Comparison of ENCODE assay signal across 9 cellular contexts in genomic region chr17:50559674-50560184, GRCh38. TPM values are rescaled to one million over a fixed set of nuclear protein-coding genes. Genes with fewer than 3 reads are reported as not detected.
A peak's percentile ranks its signal among the peaks of the same experiment; 100 is the strongest.
DNase-seq lines count a peak whose midpoint lies in the region; ATAC-seq, FAIRE-seq and TF ChIP-seq lines count a peak whose summit lies in the region.
"Had no signal": no experiment of that assay in that cellular context is flagged by ENCODE, and none has a peak within 500 bp of the region (broad histone marks: within the 10 kb centered on the region; RNA-seq: fewer than 3 reads in every experiment).

No MANE protein-coding gene starts in this region.

- H3K79me1 ChIP-seq in mesenchymal stem cell (replicated peaks; ENCODE audit: low read length, poor library complexity, severe bottlenecking) = no peaks in the 10 kb centered on the region

- H4K91ac ChIP-seq in mesenchymal stem cell (ENCODE audit: low read length) = no peak overlapping the region

- no peak for TF ChIP-seq POLR2A in A549 (IDR thresholded peaks at IDR 0.05; ENCODE audit: low read length)

- no peak overlapping the region for H3K4ac ChIP-seq in mesenchymal stem cell (ENCODE audit: low read depth in 1 of 2, low read length in 2 of 2)

- no peak overlapping the region for H4K8ac ChIP-seq in mesenchymal stem cell (ENCODE audit: low read length)

- no peak overlapping the region for H2AK5ac ChIP-seq in mesenchymal stem cell (ENCODE audit: low read length, severe bottlenecking)

- no peak overlapping the region for H3K23ac ChIP-seq in mesenchymal stem cell (ENCODE audit: low read length in 2 of 2)

- no peak overlapping the region for H2BK5ac ChIP-seq in mesenchymal stem cell (ENCODE audit: low read depth, low read length, poor library complexity, severe bottlenecking)

- TF ChIP-seq CTCF in A549 (IDR thresholded peaks at IDR 0.05) (no peak), GM13976 (IDR thresholded peaks at IDR 0.05; ENCODE audit: borderline replicate concordance, control extremely low read depth, extremely low read depth, insufficient read depth, missing control alignments) (no peak), dorsolateral prefrontal cortex (IDR thresholded peaks at IDR 0.05 in 54 of 56, conservative IDR thresholded peaks at IDR 0.05 in 2 of 56; ENCODE audit: low read depth in 1 of 56, partially characterized antibody in 56 of 56) (no peak)

- WGBS in A549 (ENCODE audit: missing lambda C conversion rate) = 30% methylated on average over 25 of the region's 27 CpGs
- WGBS in mesenchymal stem cell = 1% methylated on average over 25 of the region's 27 CpGs
- 9% methylated on average over 27 of the region's 27 CpGs for WGBS in thymus

- in situ Hi-C loops in GM13976 (cut with MboI; ENCODE audit: low sequenced_read_pairs, unreplicated experiment) = loop anchor here (10.0 kb wide), 1 partner anchor 55 kb away; no protein-coding TSS in a partner anchor

- DNase-seq in A549 (ENCODE audit: low read depth in 1 of 2, low spot score in 1 of 2) (peak; percentile 90 to 95), GM13976 (ENCODE audit: low spot score) (peak; percentile 66), SJSA1 (ENCODE audit: low read depth in 1 of 2, low spot score in 2 of 2) (peak in 1 of 2 experiments; percentile 76), dorsolateral prefrontal cortex (peak in 2 of 10 donors; percentile 47 to 69), mesenchymal stem cell (peak; percentile 51)

- peak overlapping the region; percentile 96 for H3K4me2 ChIP-seq in A549
- H3K4me2 ChIP-seq in mesenchymal stem cell (ENCODE audit: low read length, poor library complexity, severe bottlenecking) = peak overlapping the region; percentile 76

- no peak overlapping the region for H3K18ac ChIP-seq in mesenchymal stem cell (ENCODE audit: low read depth in 1 of 2, low read length in 2 of 2)

- no peak overlapping the region for H2BK120ac ChIP-seq in mesenchymal stem cell (ENCODE audit: low read depth, low read length)

- TF ChIP-seq EP300 in A549 (IDR thresholded peaks at IDR 0.05) = no peak

- H2BK15ac ChIP-seq in mesenchymal stem cell (ENCODE audit: low read depth, poor library complexity, severe bottlenecking) = no peak overlapping the region

- peak; percentile 51 for FAIRE-seq in A549 (lab: Jason Lieb, UNC)

- peak overlapping the region; percentile 62 for H3K9ac ChIP-seq in mesenchymal stem cell (ENCODE audit: low read length)

- H2AFZ ChIP-seq in mesenchymal stem cell (ENCODE audit: low read depth, low read length) = no peak overlapping the region

- H3K36me3 ChIP-seq in SJSA1 (no peaks in the 10 kb centered on the region), mesenchymal stem cell (ENCODE audit: control insufficient read depth in 1 of 2, insufficient read depth in 2 of 2, low read depth in 1 of 2, low read length in 2 of 2) (peaks cover 17 to 25% of the 10 kb centered on the region in 2 experiments), thymus (ENCODE audit: control insufficient read depth, insufficient read depth) (no peaks in the 10 kb centered on the region)

- POLR2A ChIA-PET in A549 (lab: Yijun Ruan, JAX) = interaction anchor here (0.5 to 3.7 kb wide), 13 partner anchors 9 to 401 kb away, joined by 3 to 42 read pairs (median 4); partner anchors contain the start of genes ABCC3 and LUC7L3

- intact Hi-C loops in dorsolateral prefrontal cortex (cut with DNase I) = no loop called here

- no peak overlapping the region for H2BK12ac ChIP-seq in mesenchymal stem cell (ENCODE audit: low read length in 2 of 2)

- CTCF ChIA-PET in A549 (lab: Yijun Ruan, JAX) = interaction anchor here (0.8 to 8.1 kb wide), 10 partner anchors 9 to 483 kb away, joined by 3 to 99 read pairs (median 6); partner anchors contain the start of gene SPATA20

- TF ChIP-seq RAD21 in A549 (conservative IDR thresholded peaks at IDR 0.05 in 1 of 2, IDR thresholded peaks at IDR 0.05 in 1 of 2) = no peak

- no peaks in the 10 kb centered on the region for H3K9me3 ChIP-seq in A549
- peaks cover 3% of the 10 kb centered on the region; the same call in 1 of the 2 replicates for H3K9me3 ChIP-seq in SJSA1 (replicated peaks)
- no peaks in the 10 kb centered on the region for H3K9me3 ChIP-seq in mesenchymal stem cell (ENCODE audit: control insufficient read depth, low read length)
- H3K9me3 ChIP-seq in thymus (ENCODE audit: control insufficient read depth) = peaks cover 1% of the 10 kb centered on the region

- H3K4me1 ChIP-seq in A549 (peaks cover 35% of the 10 kb centered on the region), SJSA1 (replicated peaks) (peaks cover 18% of the 10 kb centered on the region), mesenchymal stem cell (ENCODE audit: control insufficient read depth, insufficient read depth, low read depth, low read length) (peaks cover 32% of the 10 kb centered on the region), thymus (ENCODE audit: control insufficient read depth, insufficient read depth, low read length) (peaks cover 5% of the 10 kb centered on the region)

- H3K4me3 ChIP-seq in A549 (peak overlapping the region; percentile 69), SJSA1 (peak overlapping the region; percentile 42), dorsolateral prefrontal cortex (peak overlapping the region; percentile 43 to 73 (median 61)), mesenchymal stem cell (ENCODE audit: insufficient read depth in 1 of 2, low read depth in 1 of 2, low read length in 2 of 2) (peak overlapping the region; percentile 31 to 76), thymus (ENCODE audit: low read length) (peak overlapping the region; percentile 54)

- H3K14ac ChIP-seq in mesenchymal stem cell (ENCODE audit: low read length in 2 of 2) = no peak overlapping the region

- ATAC-seq in A549 (peak; percentile 54 to 82), HG02759 (IDR thresholded peaks at IDR 0.05; ENCODE audit: unreplicated experiment) (no peak), HG02588 (IDR thresholded peaks at IDR 0.05; ENCODE audit: unreplicated experiment) (no peak)

- H3K27ac ChIP-seq in A549 = peak overlapping the region; percentile 75 to 85
- no peak overlapping the region for H3K27ac ChIP-seq in SJSA1
- no peak overlapping the region for H3K27ac ChIP-seq in dorsolateral prefrontal cortex
- H3K27ac ChIP-seq in mesenchymal stem cell (ENCODE audit: low read length, poor library complexity, severe bottlenecking) = no peak overlapping the region
- no peak overlapping the region for H3K27ac ChIP-seq in thymus (ENCODE audit: low read depth)

- H3K27me3 ChIP-seq in SJSA1 (replicated peaks) (peaks cover 44% of the 10 kb centered on the region), dorsolateral prefrontal cortex (peaks cover 0 to 35% (median 6%) of the 10 kb centered on the region in 45 donors), mesenchymal stem cell (ENCODE audit: control insufficient read depth in 1 of 2, insufficient read depth in 1 of 2, low read length in 2 of 2) (peaks cover 33 to 59% of the 10 kb centered on the region in 2 experiments), thymus (ENCODE audit: control insufficient read depth, insufficient read depth) (peaks cover 79% of the 10 kb centered on the region)

TF ChIP-seq in A549, 52 proteins besides CTCF, POLR2A, EP300 and RAD21:
- TF ChIP-seq MAX (IDR thresholded peaks at IDR 0.05) (peak; percentile 79), CBX8 (IDR thresholded peaks at IDR 0.05) (no peak)

RNA-seq across cellular contexts. Expression of gene CACNA1G, which starts 0.8 kb away (rescaled TPM):
- polyA plus RNA-seq in A549 (2011; rRNA removed) (4.0 and 4.9 TPM in 2 replicates), A549 (2017; fragmentation: RNase III; extraction: RNeasy Plus Mini Kit Qiagen cat#74134 plus additional on column Dnase treatment) (7.5 to 9.0 TPM (median 8.9 TPM) in 3 replicates), thymus (0.27 TPM)
- polyA plus RNA-seq in A549 (2012; cell fraction: cytosol; rRNA removed) = 11.2 and 17.6 TPM in 2 replicates
- 33.3 and 39.5 TPM in 2 replicates for polyA plus RNA-seq in A549 (2012; cell fraction: nucleus; rRNA removed)
- 2.9 and 6.9 TPM in 2 replicates for polyA minus RNA-seq in A549 (2011; rRNA and poly(A)+ RNA removed)
- total RNA-seq in SJSA1 (2014; rRNA removed; shearing (Covaris generic)) = 0.13 TPM in 1 of 2 replicates, not detected in the other
- 10 to 100 TPM in 118 of 120 experiments, 1 to 10 TPM in 2; 6.8 to 38.4 (median 21.8) TPM for total RNA-seq in dorsolateral prefrontal cortex
- 0.01 TPM for polyA plus RNA-seq in mesenchymal stem cell (2013, experiment 1 of 2)
- polyA plus RNA-seq in mesenchymal stem cell (2013, experiment 2 of 2) = 0.01 TPM
- total RNA-seq: glomerular endothelial cell had no signal

RNA-seq across cellular contexts. Expression of gene SPATA20, which starts 12.8 kb away (rescaled TPM):
- polyA plus RNA-seq in A549 (2011; rRNA removed) (34.4 and 48.5 TPM in 2 replicates), A549 (2017; fragmentation: RNase III; extraction: RNeasy Plus Mini Kit Qiagen cat#74134 plus additional on column Dnase treatment) (96.1 to 123 TPM (median 110 TPM) in 3 replicates), thymus (12.4 TPM)
- polyA plus RNA-seq in A549 (2012; cell fraction: cytosol; rRNA removed) = 69.5 and 89.6 TPM in 2 replicates
- 497 and 626 TPM in 2 replicates for polyA plus RNA-seq in A549 (2012; cell fraction: nucleus; rRNA removed)
- 54.1 and 55.2 TPM in 2 replicates for polyA minus RNA-seq in A549 (2011; rRNA and poly(A)+ RNA removed)
- 35.7 and 50.7 TPM in 2 replicates for total RNA-seq in SJSA1 (2014; rRNA removed; shearing (Covaris generic))
- total RNA-seq in dorsolateral prefrontal cortex = 10 to 100 TPM; 29.4 to 85.3 (median 53.1) TPM
- 36.6 TPM for polyA plus RNA-seq in mesenchymal stem cell (2013, experiment 1 of 2)
- polyA plus RNA-seq in mesenchymal stem cell (2013, experiment 2 of 2) = 37.2 TPM

RNA-seq across cellular contexts. Expression of gene EPN3, which starts 27.2 kb away (rescaled TPM):
- polyA plus RNA-seq in A549 (2011; rRNA removed) = 0.09 and 0.13 TPM in 2 replicates
- polyA plus RNA-seq in A549 (2012; cell fraction: cytosol; rRNA removed) = 0.15 and 0.39 TPM in 2 replicates
- 0.22 and 0.67 TPM in 2 replicates for polyA plus RNA-seq in A549 (2012; cell fraction: nucleus; rRNA removed)
- 0.18 to 0.26 TPM (median 0.20 TPM) in 3 replicates for polyA plus RNA-seq in A549 (2017; fragmentation: RNase III; extraction: RNeasy Plus Mini Kit Qiagen cat#74134 plus additional on column Dnase treatment)
- 0.12 and 0.78 TPM in 2 replicates for polyA minus RNA-seq in A549 (2011; rRNA and poly(A)+ RNA removed)
- total RNA-seq in SJSA1 (2014; rRNA removed; shearing (Covaris generic)) = 0.03 TPM in 1 of 2 replicates, not detected in the other
- 10 to 100 TPM in 63 of 120 experiments, 1 to 10 TPM in 56, under 1 TPM in 1; 0.81 to 24.4 (median 10.4) TPM for total RNA-seq in dorsolateral prefrontal cortex
- polyA plus RNA-seq in mesenchymal stem cell (2013, experiment 1 of 2) = 0.01 TPM
- not detected for polyA plus RNA-seq in mesenchymal stem cell (2013, experiment 2 of 2)
- polyA plus RNA-seq in thymus = 5.3 TPM

RNA-seq across cellular contexts. Expression of gene MYCBPAP, which starts 51.5 kb away (rescaled TPM):
- polyA plus RNA-seq in A549 (2011; rRNA removed) (2.5 and 4.1 TPM in 2 replicates), A549 (2017; fragmentation: RNase III; extraction: RNeasy Plus Mini Kit Qiagen cat#74134 plus additional on column Dnase treatment) (0.93 to 2.1 TPM (median 1.2 TPM) in 3 replicates), thymus (1.5 TPM)
- polyA plus RNA-seq in A549 (2012; cell fraction: cytosol; rRNA removed) = 0.59 and 0.89 TPM in 2 replicates
- 3.0 and 3.7 TPM in 2 replicates for polyA plus RNA-seq in A549 (2012; cell fraction: nucleus; rRNA removed)
- polyA minus RNA-seq in A549 (2011; rRNA and poly(A)+ RNA removed) = 3.2 and 3.9 TPM in 2 replicates
- not detected in 2 replicates for total RNA-seq in SJSA1 (2014; rRNA removed; shearing (Covaris generic))
- total RNA-seq in dorsolateral prefrontal cortex = 10 to 100 TPM in 9 of 120 experiments, 1 to 10 TPM in 111; 1.7 to 14.6 (median 5.8) TPM
- polyA plus RNA-seq in mesenchymal stem cell (2013, experiment 1 of 2) = 0.23 TPM
- 0.03 TPM for polyA plus RNA-seq in mesenchymal stem cell (2013, experiment 2 of 2)

Comparison
In these comparisons a context has a peak if more than half of its experiments do, and no peak if none do; other contexts are left out.
1. ATAC-seq: peak in A549 (2 of 2); none in HG02759 (single experiment) and HG02588 (single experiment).
2. H3K27ac ChIP-seq: peak in A549 (2 of 2); none in SJSA1 (single experiment), dorsolateral prefrontal cortex (0 of 59), mesenchymal stem cell (single experiment) and thymus (single experiment).
3. Peak in every context shown above with its lines, with median percentiles within 50 percentile points of each other: H3K4me3 ChIP-seq.